In the genomic region with DNA sequence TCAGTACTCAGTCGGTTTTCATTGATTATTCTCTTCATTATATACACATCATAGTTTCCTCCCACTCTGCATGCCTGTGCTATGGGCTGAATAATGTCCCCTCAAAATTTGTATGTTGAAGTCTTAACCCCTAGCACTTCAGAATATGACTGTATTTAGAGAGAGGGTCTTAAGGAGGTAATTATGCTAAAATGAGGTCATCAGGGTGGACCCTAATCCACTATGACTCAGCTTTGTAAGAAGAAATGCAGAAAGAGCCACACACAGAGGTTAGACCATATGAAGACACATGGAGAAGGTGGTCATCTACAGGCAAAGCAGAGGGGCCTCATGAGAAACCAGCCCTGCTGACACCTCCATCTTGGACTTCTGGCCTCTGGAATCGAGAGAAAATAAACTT, we compare ENCODE assay signal across 22 cellular contexts.
"Had no signal": no experiment of that assay in that cellular context is flagged by ENCODE, and none has a peak within 500 bp of the region (broad histone marks: within the 10 kb centered on the region; RNA-seq: fewer than 3 reads in every experiment).

No MANE protein-coding gene starts in this region.

- H3K27me3 Mint-ChIP-seq: naive thymus-derived CD8-positive, alpha-beta T cell; stimulated activated naive CD8-positive, alpha-beta T cell treated with anti-CD3 and anti-CD28 coated beads, Interleukin-15, amount 100 ng/mL, for 72 hours; type B pancreatic cell had no signal

- H3K27ac ChIP-seq: coronary artery, epithelial cell of prostate, gastrocnemius medialis, lower lobe of right lung, prostate gland, skin epidermis, spleen, thyroid gland had no signal

- H3K4me3 ChIP-seq: coronary artery, gastrocnemius medialis, lower lobe of right lung, prostate gland, skin epidermis, spleen, thyroid gland had no signal

- H3K9me3 Mint-ChIP-seq: stimulated activated naive CD8-positive, alpha-beta T cell treated with anti-CD3 and anti-CD28 coated beads, Interleukin-15, amount 100 ng/mL, for 72 hours; type B pancreatic cell had no signal

- ATAC-seq: esophagus mucosa; gastrocnemius medialis; left ventricle myocardium superior; lower lobe of right lung; naive thymus-derived CD8-positive, alpha-beta T cell; right cardiac atrium; stimulated activated naive CD8-positive, alpha-beta T cell treated with anti-CD3 and anti-CD28 coated beads, Interleukin-15, amount 100 ng/mL, for 72 hours had no signal

- H3K4me3 Mint-ChIP-seq: naive thymus-derived CD8-positive, alpha-beta T cell; nephron progenitor cell; stimulated activated naive CD8-positive, alpha-beta T cell treated with anti-CD3 and anti-CD28 coated beads, Interleukin-15, amount 100 ng/mL, for 72 hours; type B pancreatic cell had no signal

- FAIRE-seq: keratinocyte had no signal

- H3K9me3 ChIP-seq: gastrocnemius medialis, lower lobe of right lung, prostate gland, thyroid gland had no signal

- H3K4me1 ChIP-seq: gastrocnemius medialis, lower lobe of right lung, prostate gland had no signal

- H3K27me3 ChIP-seq: gastrocnemius medialis, spleen, thyroid gland had no signal

- DNase-seq: effector CD4-positive, alpha-beta T cell; foreskin fibroblast; gastrocnemius medialis; head of caudate nucleus; left ventricle myocardium superior; lower lobe of right lung; naive thymus-derived CD8-positive, alpha-beta T cell; nephron progenitor cell; nucleus accumbens; right cardiac atrium; spleen; stimulated activated CD4-positive, alpha-beta T cell treated with anti-CD3 and anti-CD28 coated beads, Interleukin-4, amount 100 ng/mL, for 4 hours; stimulated activated naive CD4-positive, alpha-beta T cell; stimulated activated naive CD8-positive, alpha-beta T cell treated with anti-CD3 and anti-CD28 coated beads, Interleukin-15, amount 100 ng/mL, for 72 hours; thyroid gland had no signal

- H3K36me3 ChIP-seq: gastrocnemius medialis, lower lobe of right lung, prostate gland, thyroid gland had no signal

- H3K27ac Mint-ChIP-seq: nephron progenitor cell, type B pancreatic cell had no signal
